13 cellular contexts compared by ENCODE assay signal in the genomic region with DNA sequence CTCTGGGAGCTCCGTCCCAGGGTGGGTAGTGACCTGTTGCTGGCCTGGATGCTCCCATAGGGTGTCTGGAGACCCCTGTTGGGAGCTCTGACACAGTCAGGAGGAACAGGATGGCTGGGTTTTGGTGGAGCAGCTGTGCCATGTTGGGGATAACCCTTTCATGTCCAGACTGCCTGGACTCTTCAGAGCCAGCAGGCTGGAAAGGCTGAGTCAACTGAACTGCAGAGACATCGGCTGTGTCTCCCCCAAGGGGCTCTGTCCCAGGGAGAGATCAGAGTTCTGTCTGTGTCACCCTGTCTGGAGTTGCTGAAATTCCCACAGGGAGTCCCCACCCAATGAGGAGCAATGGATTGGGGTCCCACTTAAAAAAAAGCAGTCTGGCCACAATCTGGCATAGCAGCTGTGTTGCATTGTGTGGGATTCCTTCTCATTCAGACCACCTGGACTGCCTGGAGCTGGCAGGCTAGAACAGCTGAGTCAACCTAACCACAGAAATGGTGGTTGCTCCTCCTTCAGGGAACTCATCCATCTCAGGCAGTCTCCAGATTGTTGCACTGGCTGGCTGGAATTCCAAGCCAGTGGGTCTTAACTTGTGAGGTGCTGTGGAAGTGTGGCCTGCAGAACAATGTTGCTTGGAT. TPM values are rescaled to one million over a fixed set of nuclear protein-coding genes. Genes with fewer than 3 reads are reported as not detected.
A peak's percentile ranks its signal among the peaks of the same experiment; 100 is the strongest.
DNase-seq lines count a peak whose midpoint lies in the region; ATAC-seq and TF ChIP-seq lines count a peak whose summit lies in the region.
"Had no signal": no experiment of that assay in that cellular context is flagged by ENCODE, and none has a peak within 500 bp of the region (broad histone marks: within the 10 kb centered on the region; RNA-seq: fewer than 3 reads in every experiment).

No MANE protein-coding gene starts in this region.

- H3K4me3 ChIP-seq in AG10803 (ENCODE audit: low read length) (no peak overlapping the region), astrocyte of the spinal cord (ENCODE audit: low read depth, low read length) (no peak overlapping the region), left lung (no peak overlapping the region), aorta (ENCODE audit: low read length in 2 of 2) (no peak overlapping the region)

- H3K27ac ChIP-seq in left lung (no peak overlapping the region), aorta (ENCODE audit: low read depth in 1 of 2, low read length in 2 of 2) (no peak overlapping the region)

- peaks cover 0 to 49% of the 10 kb centered on the region in 2 donors for H3K9me3 ChIP-seq in left lung
- H3K9me3 ChIP-seq in aorta (ENCODE audit: control insufficient read depth, low read length) = peaks cover 10% of the 10 kb centered on the region

- DNase-seq in AG10803 (ENCODE audit: low read depth) (peak; percentile 94), LHCN-M2 (ENCODE audit: low read depth) (peak; percentile 96), astrocyte of the spinal cord (ENCODE audit: low read depth, low spot score) (peak; percentile 97), left lung (peak in 1 of 2 donors; percentile 40), SIG-M5 (lab: John Stamatoyannopoulos, UW) (no peak), retina (no peak), aorta (no peak)
- DNase-seq in stimulated activated CD4-positive, alpha-beta T cell treated with anti-CD3 and anti-CD28 coated beads, Interleukin-1b, Interleukin-23, amount 100 ng/mL, for 48 hours = no peak
- DNase-seq: CD8-positive, alpha-beta T cell; naive thymus-derived CD8-positive, alpha-beta T cell; NCI-H1436; stimulated activated naive CD8-positive, alpha-beta T cell treated with anti-CD3 and anti-CD28 coated beads, Interleukin-15, Interleukin-2, amounts not matched to agents 100 U/mL and 50 U/mL, for 24 hours; T-helper 1 cell had no signal

- H3K36me3 ChIP-seq in left lung = peaks cover 0 to 23% of the 10 kb centered on the region in 2 donors
- peaks cover 0 to 3% of the 10 kb centered on the region in 2 donors for H3K36me3 ChIP-seq in aorta (ENCODE audit: control insufficient read depth in 1 of 2, insufficient read depth in 2 of 2, low read length in 1 of 2)

- intact Hi-C loops in left lung (cut with DNase I) = no loop called here
- intact Hi-C loops in aorta (cut with DNase I) = no loop called here

- H3K27me3 ChIP-seq in left lung = no peaks in the 10 kb centered on the region
- no peaks in the 10 kb centered on the region for H3K27me3 ChIP-seq in aorta (ENCODE audit: control insufficient read depth in 1 of 2, insufficient read depth in 2 of 2, low read length in 1 of 2)

- TF ChIP-seq CTCF in AG10803 (conservative IDR thresholded peaks at IDR 0.05; ENCODE audit: low read length) = no peak
- TF ChIP-seq CTCF in astrocyte of the spinal cord (IDR thresholded peaks at IDR 0.05; ENCODE audit: low read depth, low read length) = no peak
- no peak for TF ChIP-seq CTCF in left lung (IDR thresholded peaks at IDR 0.05)

- H3K4me1 ChIP-seq in left lung (no peaks in the 10 kb centered on the region), aorta (ENCODE audit: control insufficient read depth in 1 of 2, insufficient read depth in 2 of 2, low read length in 2 of 2) (no peaks in the 10 kb centered on the region)

- in situ Hi-C loops in astrocyte of the spinal cord (cut with HindIII; ENCODE audit: low sequenced_read_pairs) = no loop called here

- WGBS in aorta, 2 donors = 95 to 100% methylated on average over 2 of the region's 2 CpGs

- ATAC-seq in left lung (peak; percentile 71), aorta (ENCODE audit: low FRiP score) (no peak)
- ATAC-seq: CD8-positive, alpha-beta T cell; naive thymus-derived CD8-positive, alpha-beta T cell; stimulated activated naive CD8-positive, alpha-beta T cell treated with anti-CD3 and anti-CD28 coated beads, Interleukin-15, Interleukin-2, amounts not matched to agents 100 U/mL and 50 U/mL, for 24 hours had no signal

RNA-seq across cellular contexts. Expression of gene AGPS, which starts 37.2 kb away (rescaled TPM):
- total RNA-seq in LHCN-M2 (2014; rRNA removed) (48.6 and 49.8 TPM in 2 replicates), left lung (10 to 100 TPM; 41.6 to 50.2 TPM), aorta (10 to 100 TPM; 25.1 to 35.8 TPM)
- 16.9 TPM for polyA plus RNA-seq in LHCN-M2 (2012)
- 1 to 10 TPM; 5.3 to 6.9 TPM for polyA plus RNA-seq in aorta

Comparison
In these comparisons a context has a peak if more than half of its experiments do, and no peak if none do; other contexts are left out.
1. DNase-seq: peak in AG10803 (single experiment), LHCN-M2 (single experiment) and astrocyte of the spinal cord (single experiment); none in SIG-M5 (single experiment), retina (single experiment), aorta (0 of 2) and stimulated activated CD4-positive, alpha-beta T cell treated with anti-CD3 and anti-CD28 coated beads, Interleukin-1b, Interleukin-23, amount 100 ng/mL, for 48 hours (single experiment).